Comparison of ENCODE assay signal across 10 cellular contexts in the genomic region with DNA sequence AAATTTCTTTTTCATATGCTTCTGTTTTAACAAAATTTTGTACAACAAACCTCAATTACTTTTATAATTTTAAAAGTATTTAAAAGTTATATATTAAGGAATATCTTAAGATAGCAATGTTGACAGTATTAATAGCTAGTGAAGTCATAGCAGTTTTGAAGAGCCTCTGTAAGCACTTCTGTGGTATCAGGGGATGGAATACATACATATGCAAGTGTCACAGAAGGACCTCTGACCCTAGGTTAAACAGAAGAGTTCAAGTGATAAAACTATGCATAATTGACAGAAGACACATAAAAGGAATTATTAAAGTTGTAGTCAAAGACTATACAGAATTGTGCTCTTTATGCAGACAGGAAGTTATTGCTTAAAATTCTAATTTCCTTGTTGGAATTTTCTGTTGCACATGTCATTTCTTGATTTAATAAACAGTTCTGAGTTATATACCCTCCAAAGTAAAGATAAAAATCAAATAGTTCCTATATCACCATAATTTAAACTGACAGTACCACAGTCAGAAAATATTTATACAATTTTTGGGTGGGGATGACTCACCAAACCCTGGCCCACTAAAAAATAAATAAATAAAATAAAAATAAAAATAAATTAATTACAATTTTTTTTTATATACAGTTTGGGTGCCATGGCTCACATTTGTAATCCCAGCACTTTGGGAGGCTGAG.
"Had no signal": no experiment of that assay in that cellular context is flagged by ENCODE, and none has a peak within 500 bp of the region (broad histone marks: within the 10 kb centered on the region; RNA-seq: fewer than 3 reads in every experiment).

No MANE protein-coding gene starts in this region.

- DNase-seq: activated CD4-positive, alpha-beta T cell treated with anti-CD3 and anti-CD28 coated beads, Interleukin-2, amount 50 U/mL, for 1 hour; activated CD8-positive, alpha-beta memory T cell treated with anti-CD3 and anti-CD28 coated beads for 24 hours; activated naive CD4-positive, alpha-beta T cell; foreskin melanocyte; head of caudate nucleus; immature natural killer cell; lower lobe of right lung; nephron progenitor cell; stimulated activated naive CD8-positive, alpha-beta T cell treated with anti-CD3 and anti-CD28 coated beads, Interleukin-15, Interleukin-2, amounts not matched to agents 100 U/mL and 50 U/mL, for 24 hours had no signal

- FAIRE-seq: bronchial epithelial cell had no signal

- ATAC-seq: stimulated activated naive CD8-positive, alpha-beta T cell treated with anti-CD3 and anti-CD28 coated beads, Interleukin-15, Interleukin-2, amounts not matched to agents 100 U/mL and 50 U/mL, for 24 hours had no signal
